ENCODE assay signal across 13 cellular contexts in genomic region chr2:191638802-191639172, GRCh38. TPM values are rescaled to one million over a fixed set of nuclear protein-coding genes. Genes with fewer than 3 reads are reported as not detected.
A peak's percentile ranks its signal among the peaks of the same experiment; 100 is the strongest.
DNase-seq lines count a peak whose midpoint lies in the region; ATAC-seq, FAIRE-seq and TF ChIP-seq lines count a peak whose summit lies in the region.
"Had no signal": no experiment of that assay in that cellular context is flagged by ENCODE, and none has a peak within 500 bp of the region (broad histone marks: within the 10 kb centered on the region; RNA-seq: fewer than 3 reads in every experiment).

No MANE protein-coding gene starts in this region.

- H4K20me1 ChIP-seq in GM12878 (ENCODE audit: control insufficient read depth, insufficient read depth), result no peaks in the 10 kb centered on the region

- peaks cover 5% of the 10 kb centered on the region for H3K36me3 Mint-ChIP-seq in activated CD4-positive, alpha-beta T cell treated with anti-CD3 and anti-CD28 coated beads, Interleukin-2, amount 10 ng/mL, durations not matched to agents 7 days and 5 days (ENCODE audit: low read depth)
- H3K36me3 Mint-ChIP-seq in stimulated activated effector memory CD8-positive, alpha-beta T cell treated with anti-CD3 and anti-CD28 coated beads, Interleukin-12 subunit alpha, Interleukin-12 subunit beta, amount 100 ng/mL, for 72 hours, result peaks cover 5% of the 10 kb centered on the region

- H3K36me3 ChIP-seq in GM12878 (ENCODE audit: control insufficient read depth in 2 of 2, insufficient read depth in 2 of 2, low read length in 1 of 2), result no peaks in the 10 kb centered on the region

- peaks cover 34% of the 10 kb centered on the region for H3K4me1 ChIP-seq in GM12878 (ENCODE audit: control insufficient read depth, insufficient read depth, low read length)

- DNase-seq in activated CD4-positive, alpha-beta T cell treated with anti-CD3 and anti-CD28 coated beads, Interleukin-2, amount 10 ng/mL, durations not matched to agents 7 days and 5 days, result no peak
- no peak for DNase-seq in activated CD4-positive, alpha-beta T cell treated with anti-CD3 and anti-CD28 coated beads for 48 hours
- DNase-seq in GM12878 (ENCODE audit: low read depth, low spot score) (no peak), NCI-H1092 (lab: John Stamatoyannopoulos, UW) (no peak)
- DNase-seq in stimulated activated effector memory CD8-positive, alpha-beta T cell treated with anti-CD3 and anti-CD28 coated beads, Interleukin-12 subunit alpha, Interleukin-12 subunit beta, amount 100 ng/mL, for 72 hours (ENCODE audit: low spot score in 2 of 2), result no peak
- DNase-seq: activated CD4-positive, CD25-positive, alpha-beta regulatory T cell treated with anti-CD3 and anti-CD28 coated beads, Interleukin-2, amount 50 U/mL, for 72 hours; effector CD8-positive, alpha-beta T cell; GOT3; NCI-H524; SIG-M5 had no signal

- TF ChIP-seq RAD21 in GM12878 (IDR thresholded peaks at IDR 0.05; ENCODE audit: insufficient read depth, low read depth, low read length), result no peak

- TF ChIP-seq POLR2A in GM12878 (IDR thresholded peaks at IDR 0.05; ENCODE audit: low read depth, low read length), result no peak

- intact Hi-C loops in GM12878 (cut with micrococcal nuclease; ENCODE audit: unreplicated experiment), result loop anchor here (2.0 to 5.0 kb wide), 2 partner anchors 39 to 52 kb away; partner anchors contain the start of gene NABP1

- CTCF ChIA-PET in activated CD4-positive, alpha-beta T cell treated with anti-CD3 and anti-CD28 coated beads, Interleukin-2, amount 10 ng/mL, durations not matched to agents 7 days and 5 days (lab: Charles Lee), result interaction anchor here (0.5 to 3.4 kb wide), 9 partner anchors 9 to 661 kb away, joined by 4 to 13 read pairs (median 8); no protein-coding TSS in a partner anchor
- CTCF ChIA-PET in GM12878 (lab: Yijun Ruan, JAX), result interaction anchor here (0.7 to 1.5 kb wide), 14 partner anchors 9 to 105 kb away, joined by 3 to 6 read pairs (median 4); partner anchors contain the start of gene NABP1

- no peak overlapping the region for H3K4me3 ChIP-seq in GM12878

- H3K79me2 ChIP-seq in GM12878 (ENCODE audit: control insufficient read depth, insufficient read depth, low read length), result no peaks in the 10 kb centered on the region

- SMC1A ChIA-PET in GM12878 (lab: Charles Lee; ENCODE audit: uncharacterized antibody, unreplicated experiment), result interaction anchor here (1.1 to 15.3 kb wide), 11 partner anchors 8 to 61 kb away, joined by 3 to 136 read pairs (median 9); no protein-coding TSS in a partner anchor

- H3K9me3 ChIP-seq in GM12878 (replicated peaks; ENCODE audit: control insufficient read depth, insufficient read depth, low read length), result no peaks in the 10 kb centered on the region

- H3K27me3 Mint-ChIP-seq in activated CD4-positive, alpha-beta T cell treated with anti-CD3 and anti-CD28 coated beads, Interleukin-2, amount 10 ng/mL, durations not matched to agents 7 days and 5 days, result peaks cover 2% of the 10 kb centered on the region

- 26% methylated on average over 1 of the region's 1 CpG for WGBS in GM12878 (ENCODE audit: insufficient coverage, insufficient replicate concordance, low lambda C conversion rate, missing lambda C conversion rate)

- no peak overlapping the region; the same call in 1 of the 2 replicates for H2AFZ ChIP-seq in GM12878 (ENCODE audit: control insufficient read depth, low read depth, low read length)

- POLR2A ChIA-PET in activated CD4-positive, alpha-beta T cell treated with anti-CD3 and anti-CD28 coated beads, Interleukin-2, amount 10 ng/mL, durations not matched to agents 7 days and 5 days (lab: Charles Lee), result interaction anchor here (1.4 to 3.3 kb wide), 2 partner anchors 38 to 42 kb away, joined by 5 to 20 read pairs; partner anchors contain the start of gene NABP1
- POLR2A ChIA-PET in GM12878 (lab: Charles Lee), result interaction anchor here (0.9 to 2.6 kb wide), 5 partner anchors 14 to 39 kb away, joined by 3 to 11 read pairs (median 9); partner anchors contain the start of gene NABP1

- no peak overlapping the region for H3K27ac ChIP-seq in GM12878 (ENCODE audit: control insufficient read depth, insufficient read depth)

- H3K4me2 ChIP-seq in GM12878 (ENCODE audit: control insufficient read depth, insufficient read depth), result 0 out of 2 replicates have a peak overlapping the region, but pooled peaks have one; percentile 46

- no peaks in the 10 kb centered on the region for H3K9me3 Mint-ChIP-seq in activated CD4-positive, alpha-beta T cell treated with anti-CD3 and anti-CD28 coated beads, Interleukin-2, amount 10 ng/mL, durations not matched to agents 7 days and 5 days
- no peaks in the 10 kb centered on the region for H3K9me3 Mint-ChIP-seq in stimulated activated effector memory CD8-positive, alpha-beta T cell treated with anti-CD3 and anti-CD28 coated beads, Interleukin-12 subunit alpha, Interleukin-12 subunit beta, amount 100 ng/mL, for 72 hours

- no peaks in the 10 kb centered on the region for H3K27me3 ChIP-seq in GM12878 (replicated peaks in 1 of 2; ENCODE audit: control insufficient read depth in 2 of 2, insufficient read depth in 2 of 2, low read length in 1 of 2)

- RAD21 ChIA-PET in GM12878 (lab: Charles Lee; ENCODE audit: unreplicated experiment), result interaction anchor here (0.8 to 2.2 kb wide), 12 partner anchors 11 to 72 kb away, joined by 3 to 18 read pairs (median 5); partner anchors contain the start of gene NABP1

- TF ChIP-seq CTCF in GM12878 (IDR thresholded peaks at IDR 0.05 in 2 of 3, conservative IDR thresholded peaks at IDR 0.05 in 1 of 3; ENCODE audit: control insufficient read depth in 2 of 3, extremely low read depth in 1 of 3, insufficient read depth in 1 of 3, low read depth in 3 of 3, low read length in 3 of 3), result no peak

- no peak for FAIRE-seq in GM12878 (lab: Jason Lieb, UNC)

- no peak for TF ChIP-seq EP300 in GM12878 (IDR thresholded peaks at IDR 0.05; ENCODE audit: borderline replicate concordance in 1 of 2, control insufficient read depth in 1 of 2, low read depth in 2 of 2, low read length in 2 of 2)

- H3K4me3 Mint-ChIP-seq in activated CD4-positive, alpha-beta T cell treated with anti-CD3 and anti-CD28 coated beads, Interleukin-2, amount 10 ng/mL, durations not matched to agents 7 days and 5 days, result no peak overlapping the region
- H3K4me3 Mint-ChIP-seq in stimulated activated effector memory CD8-positive, alpha-beta T cell treated with anti-CD3 and anti-CD28 coated beads, Interleukin-12 subunit alpha, Interleukin-12 subunit beta, amount 100 ng/mL, for 72 hours, result peak overlapping the region; percentile 56

- BruUV-seq in GM12878 (replicated peaks; lab: Mats Ljungman, UMichigan), result no TSS peak

- peak overlapping the region; percentile 94 for H3K27ac Mint-ChIP-seq in activated CD4-positive, alpha-beta T cell treated with anti-CD3 and anti-CD28 coated beads, Interleukin-2, amount 10 ng/mL, durations not matched to agents 7 days and 5 days
- no peak overlapping the region for H3K27ac Mint-ChIP-seq in stimulated activated effector memory CD8-positive, alpha-beta T cell treated with anti-CD3 and anti-CD28 coated beads, Interleukin-12 subunit alpha, Interleukin-12 subunit beta, amount 100 ng/mL, for 72 hours

- ATAC-seq in HG03175 (IDR thresholded peaks at IDR 0.05; ENCODE audit: unreplicated experiment) (peak; percentile 21), GM12878 (peak; percentile 50; the same call in 2 of the 3 replicates), GM19452 (IDR thresholded peaks at IDR 0.05; ENCODE audit: unreplicated experiment) (no peak), GM21825 (IDR thresholded peaks at IDR 0.05; ENCODE audit: unreplicated experiment) (no peak)
- ATAC-seq in stimulated activated effector memory CD8-positive, alpha-beta T cell treated with anti-CD3 and anti-CD28 coated beads, Interleukin-12 subunit alpha, Interleukin-12 subunit beta, amount 100 ng/mL, for 72 hours, result peak; percentile 65

- H3K4me1 Mint-ChIP-seq in activated CD4-positive, alpha-beta T cell treated with anti-CD3 and anti-CD28 coated beads, Interleukin-2, amount 10 ng/mL, durations not matched to agents 7 days and 5 days, result peaks cover 62% of the 10 kb centered on the region
- H3K4me1 Mint-ChIP-seq in stimulated activated effector memory CD8-positive, alpha-beta T cell treated with anti-CD3 and anti-CD28 coated beads, Interleukin-12 subunit alpha, Interleukin-12 subunit beta, amount 100 ng/mL, for 72 hours, result peaks cover 46% of the 10 kb centered on the region

- H3K9ac ChIP-seq in GM12878 (ENCODE audit: control insufficient read depth, insufficient read depth, low read length), result no peak overlapping the region

- in situ Hi-C loops in GM12878 (cut with MboI), result no loop called here

TF ChIP-seq in GM12878, 131 proteins besides CTCF, POLR2A, EP300 and RAD21 (continues in another document):
- TF ChIP-seq SMARCA5 (IDR thresholded peaks at IDR 0.05) (no peak), CBX5 (IDR thresholded peaks at IDR 0.05; ENCODE audit: low read depth) (no peak), MTA2 (IDR thresholded peaks at IDR 0.05; ENCODE audit: low read depth) (no peak), JUNB (IDR thresholded peaks at IDR 0.05) (0 out of 2 replicates have a peak, but pooled peaks have one; percentile 11), ZZZ3 (IDR thresholded peaks at IDR 0.05; ENCODE audit: control insufficient read depth, insufficient read length, low read depth) (no peak)

RNA-seq across cellular contexts. Expression of gene NABP1, which starts 39.1 kb away (rescaled TPM):
- total RNA-seq in activated CD4-positive, alpha-beta T cell treated with anti-CD3 and anti-CD28 coated beads, Interleukin-2, amount 10 ng/mL, durations not matched to agents 7 days and 5 days, result 10 to 100 TPM; 47.1 to 48.0 TPM
- 236 and 247 TPM in 2 replicates for total RNA-seq in GM12878 (2013; cell fraction: nucleolus; rRNA removed)
- total RNA-seq in GM12878 (2014; rRNA removed), result 41.5 and 47.5 TPM in 2 replicates
- total RNA-seq in GM12878 (2014; rRNA removed; fragmentation: Illumina TruSeq; extraction: Trizol), result 64.3 and 65.7 TPM in 2 replicates
- total RNA-seq in GM12878 (2021), result 44.9 and 51.8 TPM in 2 replicates
- 4.3 TPM for polyA plus RNA-seq in GM12878 (2011; ENCODE audit: low read depth)
- 31.6 and 50.2 TPM in 2 replicates for polyA plus RNA-seq in GM12878 (2011; rRNA removed)
- 5.9 and 7.6 TPM in 2 replicates for polyA plus RNA-seq in GM12878 (2011; cell fraction: cytosol; rRNA removed)
- 65.5 and 84.2 TPM in 2 replicates for polyA plus RNA-seq in GM12878 (2011; cell fraction: nucleus; rRNA removed)
- 12.9 and 16.4 TPM in 2 replicates for polyA plus RNA-seq in GM12878 (2012)
- polyA plus RNA-seq in GM12878 (2014; fragmentation: Illumina TruSeq; extraction: Trizol), result 36.6 and 53.7 TPM in 2 replicates
- polyA plus RNA-seq in GM12878 (2014; fragmentation: Nextera tagmentation; extraction: Ambion mirVana), result 10 to 100 TPM; 22.9 to 24.1 TPM
- 30.4 and 38.3 TPM in 2 replicates for polyA plus RNA-seq in GM12878 (2014; rRNA removed)
- 10 to 100 TPM; 57.0 to 60.3 TPM for polyA plus RNA-seq in GM12878 (2016; fragmentation: Nextera tagmentation; extraction: Ambion mirVana)
- polyA minus RNA-seq in GM12878 (2011; rRNA and poly(A)+ RNA removed), result 32.7 and 34.8 TPM in 2 replicates
- 11.5 and 15.8 TPM in 2 replicates for polyA minus RNA-seq in GM12878 (2011; cell fraction: cytosol; rRNA and poly(A)+ RNA removed)
- 93.1 and 134 TPM in 2 replicates for polyA minus RNA-seq in GM12878 (2011; cell fraction: nucleus; rRNA and poly(A)+ RNA removed)

Comparison
In these comparisons a context has a peak if more than half of its experiments do, and no peak if none do; other contexts are left out.
1. ATAC-seq: peak in HG03175 (single experiment), GM12878 (single experiment) and stimulated activated effector memory CD8-positive, alpha-beta T cell treated with anti-CD3 and anti-CD28 coated beads, Interleukin-12 subunit alpha, Interleukin-12 subunit beta, amount 100 ng/mL, for 72 hours (single experiment); none in GM19452 (single experiment) and GM21825 (single experiment).